9 cellular contexts compared by ENCODE assay signal in the genomic region with DNA sequence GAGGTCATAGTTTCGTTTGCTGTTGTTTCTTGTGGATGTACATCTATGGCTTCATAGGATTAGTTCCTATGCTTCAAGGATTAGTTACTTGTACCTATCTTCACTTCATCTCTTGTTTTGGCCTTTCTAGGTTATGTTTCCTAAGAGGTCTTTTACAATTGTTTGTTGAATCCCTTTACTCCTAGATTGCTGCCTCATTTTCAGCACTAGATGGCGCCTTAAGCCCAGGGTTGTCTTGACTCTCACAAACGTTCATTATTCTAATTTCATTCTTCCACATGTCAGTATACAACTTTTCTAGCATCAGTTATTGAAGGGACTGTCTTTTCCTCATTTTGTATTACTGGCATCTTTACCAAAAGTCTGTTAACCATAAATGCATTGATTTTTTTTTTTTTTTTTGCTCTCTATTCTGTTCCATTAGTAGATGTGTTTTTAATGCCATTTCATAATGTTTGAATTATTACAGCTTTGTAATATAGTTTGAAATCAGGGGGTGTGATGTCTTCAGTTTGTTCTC. TPM values are rescaled to one million over a fixed set of nuclear protein-coding genes. Genes with fewer than 3 reads are reported as not detected.
A peak's percentile ranks its signal among the peaks of the same experiment; 100 is the strongest.
DNase-seq lines count a peak whose midpoint lies in the region; ATAC-seq and TF ChIP-seq lines count a peak whose summit lies in the region.
"Had no signal": no experiment of that assay in that cellular context is flagged by ENCODE, and none has a peak within 500 bp of the region (broad histone marks: within the 10 kb centered on the region; RNA-seq: fewer than 3 reads in every experiment).

No MANE protein-coding gene starts in this region.

- H3K4me1 Mint-ChIP-seq in CD4-positive, CD25-positive, alpha-beta regulatory T cell: peaks cover 0 to 6% (median 0%) of the 10 kb centered on the region in 4 donors
- no peaks in the 10 kb centered on the region for H3K4me1 Mint-ChIP-seq in activated CD8-positive, alpha-beta T cell treated with anti-CD3 and anti-CD28 coated beads for 36 hours (ENCODE audit: low read depth)

- intact Hi-C loops in activated CD8-positive, alpha-beta T cell treated with anti-CD3 and anti-CD28 coated beads for 36 hours (cut with micrococcal nuclease): loop anchor here (5.0 kb wide), 1 partner anchor 201 kb away; no protein-coding TSS in a partner anchor

- CTCF ChIA-PET in HEK293 (lab: Yijun Ruan, JAX): interaction anchor here (0.6 to 3.3 kb wide), 39 partner anchors 9 to 1205 kb away, joined by 3 to 31 read pairs (median 4); no protein-coding TSS in a partner anchor
- CTCF ChIA-PET in activated CD8-positive, alpha-beta T cell treated with anti-CD3 and anti-CD28 coated beads for 36 hours (lab: Charles Lee): interaction anchor here (0.7 to 4.2 kb wide), 24 partner anchors 10 to 476 kb away, joined by 3 to 18 read pairs (median 4); partner anchors contain the start of gene BRIP1

- ATAC-seq in CD4-positive, CD25-positive, alpha-beta regulatory T cell (ENCODE audit: low read depth in 2 of 2): no peak
- no peak for ATAC-seq in activated CD8-positive, alpha-beta T cell treated with anti-CD3 and anti-CD28 coated beads for 36 hours
- ATAC-seq in GM18870 (IDR thresholded peaks at IDR 0.05; ENCODE audit: unreplicated experiment): no peak
- no peak for ATAC-seq in GM21447 (IDR thresholded peaks at IDR 0.05; ENCODE audit: unreplicated experiment)

- H3K36me3 Mint-ChIP-seq in CD4-positive, CD25-positive, alpha-beta regulatory T cell: no peaks in the 10 kb centered on the region
- H3K36me3 Mint-ChIP-seq in activated CD8-positive, alpha-beta T cell treated with anti-CD3 and anti-CD28 coated beads for 36 hours (ENCODE audit: low read depth): no peaks in the 10 kb centered on the region

- TF ChIP-seq CTCF in HEK293 (tag by site-specific recombination; IDR thresholded peaks at IDR 0.05): peak; percentile 34; the same call in 1 of the 2 replicates
- TF ChIP-seq CTCF in activated CD8-positive, alpha-beta T cell treated with anti-CD3 and anti-CD28 coated beads for 36 hours (IDR thresholded peaks at IDR 0.05): peak; percentile 77

- H3K27me3 ChIP-seq in CD4-positive, CD25-positive, alpha-beta regulatory T cell (ENCODE audit: control insufficient read depth, insufficient read depth, low read length): peaks cover 21% of the 10 kb centered on the region

- POLR2A ChIA-PET in HEK293 (lab: Yijun Ruan, JAX): no interaction called here
- POLR2A ChIA-PET in activated CD8-positive, alpha-beta T cell treated with anti-CD3 and anti-CD28 coated beads for 36 hours (lab: Charles Lee): interaction anchor here (0.6 kb wide), 1 partner anchor 21 kb away, joined by 3 read pairs; no protein-coding TSS in a partner anchor

- H3K4me3 ChIP-seq in CD4-positive, CD25-positive, alpha-beta regulatory T cell (ENCODE audit: low read depth, low read length): no peak overlapping the region
- H3K4me3 ChIP-seq in HEK293 (ENCODE audit: low read depth, low read length): no peak overlapping the region

- no peak overlapping the region for H3K4me3 Mint-ChIP-seq in CD4-positive, CD25-positive, alpha-beta regulatory T cell
- H3K4me3 Mint-ChIP-seq in activated CD8-positive, alpha-beta T cell treated with anti-CD3 and anti-CD28 coated beads for 36 hours: no peak overlapping the region
- H3K4me3 Mint-ChIP-seq: stimulated activated naive CD8-positive, alpha-beta T cell treated with anti-CD3 and anti-CD28 coated beads, Interleukin-15, Interleukin-2, amounts not matched to agents 100 ng/mL and 50 ng/mL, for 24 hours had no signal

- no peaks in the 10 kb centered on the region for H3K9me3 ChIP-seq in CD4-positive, CD25-positive, alpha-beta regulatory T cell (ENCODE audit: control insufficient read depth in 2 of 2, low read length in 2 of 2)
- H3K9me3 ChIP-seq in HEK293 (ENCODE audit: control insufficient read depth, insufficient read depth, low read depth, low read length): no peaks in the 10 kb centered on the region; the same call in 1 of the 2 replicates

- no peaks in the 10 kb centered on the region for H3K4me1 ChIP-seq in CD4-positive, CD25-positive, alpha-beta regulatory T cell (ENCODE audit: control insufficient read depth, insufficient read depth, low read length, poor library complexity, severe bottlenecking)
- no peaks in the 10 kb centered on the region for H3K4me1 ChIP-seq in HEK293 (ENCODE audit: control insufficient read depth, insufficient read depth, low read length)

- H3K27me3 Mint-ChIP-seq in CD4-positive, CD25-positive, alpha-beta regulatory T cell: peaks cover 66% of the 10 kb centered on the region
- H3K27me3 Mint-ChIP-seq in activated CD8-positive, alpha-beta T cell treated with anti-CD3 and anti-CD28 coated beads for 36 hours: peaks cover 41% of the 10 kb centered on the region

- DNase-seq in CD4-positive, CD25-positive, alpha-beta regulatory T cell: peak; percentile 45 to 71 (median 50)
- DNase-seq in NCI-H82 (lab: John Stamatoyannopoulos, UW) (peak; percentile 80), fibroblast of the conjunctiva (ENCODE audit: low read depth) (peak; percentile 51)
- DNase-seq in activated CD8-positive, alpha-beta T cell treated with anti-CD3 and anti-CD28 coated beads for 36 hours: peak; percentile 76
- peak; percentile 11 to 36 for DNase-seq in stimulated activated CD4-positive, alpha-beta T cell treated with anti-CD3 and anti-CD28 coated beads, Interleukin-12 subunit alpha, Interleukin-12 subunit beta, amount 100 ng/mL, for 24 hours (ENCODE audit: low read depth in 2 of 2)

- no peak overlapping the region for H3K27ac ChIP-seq in CD4-positive, CD25-positive, alpha-beta regulatory T cell (ENCODE audit: insufficient read depth, low read length, poor library complexity, severe bottlenecking)
- H3K27ac ChIP-seq in HEK293 (ENCODE audit: extremely low read depth, low read depth, low read length): no peak overlapping the region

- H3K36me3 ChIP-seq in CD4-positive, CD25-positive, alpha-beta regulatory T cell (ENCODE audit: control insufficient read depth, insufficient read depth, low read length): no peaks in the 10 kb centered on the region
- H3K36me3 ChIP-seq in HEK293 (ENCODE audit: control insufficient read depth in 2 of 2, insufficient read depth in 1 of 2, low read length in 2 of 2): no peaks in the 10 kb centered on the region

- H3K27ac Mint-ChIP-seq in CD4-positive, CD25-positive, alpha-beta regulatory T cell: peak overlapping the region in 1 of 3 donors; percentile 12
- no peak overlapping the region for H3K27ac Mint-ChIP-seq in activated CD8-positive, alpha-beta T cell treated with anti-CD3 and anti-CD28 coated beads for 36 hours
- H3K27ac Mint-ChIP-seq: stimulated activated naive CD8-positive, alpha-beta T cell treated with anti-CD3 and anti-CD28 coated beads, Interleukin-15, Interleukin-2, amounts not matched to agents 100 ng/mL and 50 ng/mL, for 24 hours had no signal

- H3K9me3 Mint-ChIP-seq in CD4-positive, CD25-positive, alpha-beta regulatory T cell: peaks cover 0 to 9% (median 0%) of the 10 kb centered on the region in 7 donors
- peaks cover 5% of the 10 kb centered on the region for H3K9me3 Mint-ChIP-seq in activated CD8-positive, alpha-beta T cell treated with anti-CD3 and anti-CD28 coated beads for 36 hours
- H3K9me3 Mint-ChIP-seq: stimulated activated naive CD8-positive, alpha-beta T cell treated with anti-CD3 and anti-CD28 coated beads, Interleukin-15, Interleukin-2, amounts not matched to agents 100 ng/mL and 50 ng/mL, for 24 hours had no signal

TF ChIP-seq in HEK293, 187 proteins besides CTCF, POLR2A, EP300 and RAD21:
- TF ChIP-seq RBAK (tag by site-specific recombination; IDR thresholded peaks at IDR 0.05) (no peak), ZNF654 (tag by site-specific recombination; IDR thresholded peaks at IDR 0.05; ENCODE audit: low read depth) (peak; percentile 95), ZNF2 (tag by site-specific recombination; IDR thresholded peaks at IDR 0.05) (peak; percentile 81), ZNF426 (tag by site-specific recombination; IDR thresholded peaks at IDR 0.05) (0 out of 2 replicates have a peak, but pooled peaks have one; percentile 1)

RNA-seq across cellular contexts. Expression of gene NACA2, which starts 45.0 kb away (rescaled TPM):
- total RNA-seq in CD4-positive, CD25-positive, alpha-beta regulatory T cell: not detected
- not detected for polyA plus RNA-seq in CD4-positive, CD25-positive, alpha-beta regulatory T cell
- total RNA-seq in activated CD8-positive, alpha-beta T cell treated with anti-CD3 and anti-CD28 coated beads for 36 hours: not detected

Comparison
In these comparisons a context has a peak if more than half of its experiments do, and no peak if none do; other contexts are left out.
1. DNase-seq: peak in every context shown above with its lines; median percentile 80 in NCI-H82; 76 in activated CD8-positive, alpha-beta T cell treated with anti-CD3 and anti-CD28 coated beads for 36 hours; 51 in fibroblast of the conjunctiva; 50 in CD4-positive, CD25-positive, alpha-beta regulatory T cell; 24 in stimulated activated CD4-positive, alpha-beta T cell treated with anti-CD3 and anti-CD28 coated beads, Interleukin-12 subunit alpha, Interleukin-12 subunit beta, amount 100 ng/mL, for 24 hours.